28 cellular contexts compared by ENCODE assay signal in the genomic region with DNA sequence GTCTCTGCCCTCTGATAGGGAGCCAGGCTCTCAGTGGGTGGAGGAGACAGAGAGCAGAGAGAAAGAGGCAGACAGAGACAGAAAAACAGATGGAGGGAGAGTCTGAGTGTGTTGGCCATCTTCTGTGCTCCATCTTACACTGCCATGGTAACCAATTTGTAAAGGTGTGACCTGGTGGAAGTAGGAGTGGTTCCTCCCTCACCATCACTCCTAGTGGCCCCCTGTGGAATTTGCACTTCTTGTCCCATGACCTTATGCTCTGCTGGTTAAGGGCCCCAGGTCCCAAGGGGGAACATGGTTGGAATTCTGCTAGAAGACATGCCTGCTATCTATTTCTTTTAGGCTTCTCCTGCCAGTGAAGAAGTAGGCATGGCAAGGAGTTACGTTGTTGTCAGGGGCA.
"Had no signal": no experiment of that assay in that cellular context is flagged by ENCODE, and none has a peak within 500 bp of the region (broad histone marks: within the 10 kb centered on the region; RNA-seq: fewer than 3 reads in every experiment).

No MANE protein-coding gene starts in this region.

- H3K79me2 ChIP-seq: parathyroid adenoma had no signal

- DNase-seq: activated CD4-positive, alpha-beta memory T cell treated with anti-CD3 and anti-CD28 coated beads, Interleukin-2, amount 10 ng/mL, durations not matched to agents 7 days and 5 days; activated CD4-positive, alpha-beta T cell treated with anti-CD3 and anti-CD28 coated beads for 1 hour; activated CD4-positive, alpha-beta T cell treated with anti-CD3 and anti-CD28 coated beads, Interleukin-2, amount 10 ng/mL, durations not matched to agents 7 days and 5 days; activated CD8-positive, alpha-beta memory T cell treated with anti-CD3 and anti-CD28 coated beads, Interleukin-2, amount 50 U/mL, for 48 hours; activated gamma-delta T cell; activated naive CD4-positive, alpha-beta T cell treated with anti-CD3 and anti-CD28 coated beads, Interleukin-2, amount 10 ng/mL, durations not matched to agents 7 days and 5 days; activated T-cell treated with anti-CD3 and anti-CD28 coated beads, Interleukin-2, amount 50 U/mL, for 24 hours; amygdala; caudate nucleus; endodermal cell; esophagus squamous epithelium; foreskin melanocyte; left lung; lower lobe of right lung; mesenchymal stem cell; natural killer cell; occipital lobe; psoas muscle; stimulated activated CD4-positive, alpha-beta T cell treated with anti-CD3 and anti-CD28 coated beads, Interleukin-1b, Interleukin-23, amount 100 ng/mL, for 48 hours; stimulated activated naive CD4-positive, alpha-beta T cell; T1000; tibial artery had no signal

- H3K9me3 Mint-ChIP-seq: activated CD4-positive, alpha-beta memory T cell treated with anti-CD3 and anti-CD28 coated beads, Interleukin-2, amount 10 ng/mL, durations not matched to agents 7 days and 5 days; activated CD4-positive, alpha-beta T cell treated with anti-CD3 and anti-CD28 coated beads, Interleukin-2, amount 10 ng/mL, durations not matched to agents 7 days and 5 days; activated naive CD4-positive, alpha-beta T cell treated with anti-CD3 and anti-CD28 coated beads, Interleukin-2, amount 10 ng/mL, durations not matched to agents 7 days and 5 days; activated T-cell treated with anti-CD3 and anti-CD28 coated beads, Interleukin-2, amount 50 U/mL, for 24 hours; natural killer cell had no signal

- H3K4me3 Mint-ChIP-seq: activated CD4-positive, alpha-beta memory T cell treated with anti-CD3 and anti-CD28 coated beads, Interleukin-2, amount 10 ng/mL, durations not matched to agents 7 days and 5 days; activated CD4-positive, alpha-beta T cell treated with anti-CD3 and anti-CD28 coated beads, Interleukin-2, amount 10 ng/mL, durations not matched to agents 7 days and 5 days; activated naive CD4-positive, alpha-beta T cell treated with anti-CD3 and anti-CD28 coated beads, Interleukin-2, amount 10 ng/mL, durations not matched to agents 7 days and 5 days; activated T-cell treated with anti-CD3 and anti-CD28 coated beads, Interleukin-2, amount 50 U/mL, for 24 hours; endodermal cell; natural killer cell; neural progenitor cell had no signal

- FAIRE-seq: islet of Langerhans had no signal

- H3K36me3 ChIP-seq: esophagus squamous epithelium, left lung, lower lobe of right lung, neural progenitor cell, right atrium auricular region, suprapubic skin, tibial artery had no signal

- H2AFZ ChIP-seq: neural progenitor cell, parathyroid adenoma had no signal

- H3K9me3 ChIP-seq: esophagus squamous epithelium, left lung, lower lobe of right lung, psoas muscle, right atrium auricular region, suprapubic skin, tibial artery had no signal

- H3K4me2 ChIP-seq: neural progenitor cell, smooth muscle cell had no signal

- H3K27me3 ChIP-seq: esophagus squamous epithelium, left lung, neural progenitor cell, right atrium auricular region, suprapubic skin, tibial artery had no signal

- H3K36me3 Mint-ChIP-seq: activated naive CD4-positive, alpha-beta T cell treated with anti-CD3 and anti-CD28 coated beads, Interleukin-2, amount 10 ng/mL, durations not matched to agents 7 days and 5 days; natural killer cell; neural progenitor cell had no signal

- H3K9ac ChIP-seq: neural progenitor cell, parathyroid adenoma had no signal

- H3K4me3 ChIP-seq: esophagus squamous epithelium, left lung, lower lobe of right lung, neural progenitor cell, psoas muscle, right atrium auricular region, smooth muscle cell, suprapubic skin, tibial artery had no signal

- ATAC-seq: left lung, lower lobe of right lung, natural killer cell, psoas muscle had no signal

- H3K27ac Mint-ChIP-seq: activated CD4-positive, alpha-beta memory T cell treated with anti-CD3 and anti-CD28 coated beads, Interleukin-2, amount 10 ng/mL, durations not matched to agents 7 days and 5 days; activated CD4-positive, alpha-beta T cell treated with anti-CD3 and anti-CD28 coated beads, Interleukin-2, amount 10 ng/mL, durations not matched to agents 7 days and 5 days; activated naive CD4-positive, alpha-beta T cell treated with anti-CD3 and anti-CD28 coated beads, Interleukin-2, amount 10 ng/mL, durations not matched to agents 7 days and 5 days; activated T-cell treated with anti-CD3 and anti-CD28 coated beads, Interleukin-2, amount 50 U/mL, for 24 hours; endodermal cell; natural killer cell; neural progenitor cell had no signal

- H3K4me1 ChIP-seq: left lung, lower lobe of right lung, parathyroid adenoma, psoas muscle, right atrium auricular region, suprapubic skin, tibial artery had no signal

- H3K4me1 Mint-ChIP-seq: natural killer cell had no signal

- H3K27ac ChIP-seq: esophagus squamous epithelium, left lung, lower lobe of right lung, neural progenitor cell, parathyroid adenoma, psoas muscle, right atrium auricular region, suprapubic skin, tibial artery had no signal

- H3K27me3 Mint-ChIP-seq: activated T-cell treated with anti-CD3 and anti-CD28 coated beads, Interleukin-2, amount 50 U/mL, for 24 hours had no signal
